In genomic region chr13:40756042-40756441, GRCh38 we compare ENCODE assay signal across 22 cellular contexts. TPM values are rescaled to one million over a fixed set of nuclear protein-coding genes. Genes with fewer than 3 reads are reported as not detected.
DNase-seq lines count a peak whose midpoint lies in the region; ATAC-seq and TF ChIP-seq lines count a peak whose summit lies in the region.
"Had no signal": no experiment of that assay in that cellular context is flagged by ENCODE, and none has a peak within 500 bp of the region (broad histone marks: within the 10 kb centered on the region; RNA-seq: fewer than 3 reads in every experiment).

No MANE protein-coding gene starts in this region.

- no peaks in the 10 kb centered on the region for H3K9me3 ChIP-seq in Peyer's patch
- H3K9me3 ChIP-seq: tibial artery had no signal

- no peaks in the 10 kb centered on the region for H3K4me1 ChIP-seq in Peyer's patch
- H3K4me1 ChIP-seq: tibial artery had no signal

- no peak for TF ChIP-seq POLR2A in Peyer's patch (IDR thresholded peaks at IDR 0.05)

- H3K36me3 ChIP-seq in Peyer's patch = peaks cover 0 to 57% (median 0%) of the 10 kb centered on the region in 3 donors

- TF ChIP-seq CTCF in osteocyte (IDR thresholded peaks at IDR 0.05) = no peak
- TF ChIP-seq CTCF in Peyer's patch (IDR thresholded peaks at IDR 0.05) = no peak

- H3K4me3 ChIP-seq in Peyer's patch = no peak overlapping the region
- H3K4me3 ChIP-seq: cardiac muscle cell, tibial artery had no signal

- no peaks in the 10 kb centered on the region for H3K27me3 Mint-ChIP-seq in activated T-cell treated with anti-CD3 and anti-CD28 coated beads, Interleukin-2, amount 50 U/mL, for 72 hours (ENCODE audit: low read depth)
- no peaks in the 10 kb centered on the region for H3K27me3 Mint-ChIP-seq in osteocyte (ENCODE audit: unreplicated experiment)
- H3K27me3 Mint-ChIP-seq: activated CD8-positive, alpha-beta T cell treated with anti-CD3 and anti-CD28 coated beads for 36 hours; activated naive CD8-positive, alpha-beta T cell treated with anti-CD3 and anti-CD28 coated beads, Interleukin-2, amount 50 U/mL, for 24 hours; memory B cell; natural killer cell treated with Interleukin-12 subunit alpha and Interleukin-12 subunit beta and Interleukin-15 and Interleukin-18, amount 100 ng/mL, for 72 hours; T-helper 17 cell had no signal

- no peak overlapping the region for H3K4me3 Mint-ChIP-seq in activated T-cell treated with anti-CD3 and anti-CD28 coated beads, Interleukin-2, amount 50 U/mL, for 72 hours
- no peak overlapping the region for H3K4me3 Mint-ChIP-seq in osteocyte (ENCODE audit: unreplicated experiment)
- H3K4me3 Mint-ChIP-seq: activated CD8-positive, alpha-beta T cell treated with anti-CD3 and anti-CD28 coated beads for 36 hours; activated naive CD8-positive, alpha-beta T cell treated with anti-CD3 and anti-CD28 coated beads, Interleukin-2, amount 50 U/mL, for 24 hours; memory B cell; natural killer cell treated with Interleukin-12 subunit alpha and Interleukin-12 subunit beta and Interleukin-15 and Interleukin-18, amount 100 ng/mL, for 72 hours; stimulated activated effector memory CD8-positive, alpha-beta T cell treated with anti-CD3 and anti-CD28 coated beads, Interleukin-12 subunit alpha, Interleukin-12 subunit beta, amount 100 ng/mL, for 72 hours; T-helper 17 cell; WTC11 had no signal

- no peak for DNase-seq in activated T-cell treated with anti-CD3 and anti-CD28 coated beads, Interleukin-2, amount 50 U/mL, for 72 hours
- no peak for DNase-seq in activated T-cell treated with anti-CD3 and anti-CD28 coated beads for 4 hours
- DNase-seq in osteocyte (ENCODE audit: extremely low spot score, unreplicated experiment) = no peak
- DNase-seq in GM19240 (ENCODE audit: insufficient read length, low spot score) = no peak
- no peak for DNase-seq in Peyer's patch
- DNase-seq: activated CD8-positive, alpha-beta T cell treated with anti-CD3 and anti-CD28 coated beads for 36 hours; activated naive CD8-positive, alpha-beta T cell treated with anti-CD3 and anti-CD28 coated beads, Interleukin-2, amount 50 U/mL, for 24 hours; head of caudate nucleus; NCI-H1694; NCI-H446; T-helper 17 cell; tibial artery had no signal

- H3K27ac ChIP-seq in Peyer's patch = no peak overlapping the region
- H3K27ac ChIP-seq: 22Rv1, cardiac muscle cell, tibial artery had no signal

- no peaks in the 10 kb centered on the region for H3K9me3 Mint-ChIP-seq in activated T-cell treated with anti-CD3 and anti-CD28 coated beads, Interleukin-2, amount 50 U/mL, for 72 hours
- H3K9me3 Mint-ChIP-seq in osteocyte (ENCODE audit: unreplicated experiment) = no peaks in the 10 kb centered on the region
- H3K9me3 Mint-ChIP-seq: activated CD8-positive, alpha-beta T cell treated with anti-CD3 and anti-CD28 coated beads for 36 hours; activated naive CD8-positive, alpha-beta T cell treated with anti-CD3 and anti-CD28 coated beads, Interleukin-2, amount 50 U/mL, for 24 hours; memory B cell; natural killer cell treated with Interleukin-12 subunit alpha and Interleukin-12 subunit beta and Interleukin-15 and Interleukin-18, amount 100 ng/mL, for 72 hours; stimulated activated effector memory CD8-positive, alpha-beta T cell treated with anti-CD3 and anti-CD28 coated beads, Interleukin-12 subunit alpha, Interleukin-12 subunit beta, amount 100 ng/mL, for 72 hours; WTC11 had no signal

- peaks cover 8% of the 10 kb centered on the region for H3K4me1 Mint-ChIP-seq in activated T-cell treated with anti-CD3 and anti-CD28 coated beads, Interleukin-2, amount 50 U/mL, for 72 hours (ENCODE audit: low read depth)
- H3K4me1 Mint-ChIP-seq in osteocyte (ENCODE audit: unreplicated experiment) = no peaks in the 10 kb centered on the region
- H3K4me1 Mint-ChIP-seq: activated naive CD8-positive, alpha-beta T cell treated with anti-CD3 and anti-CD28 coated beads, Interleukin-2, amount 50 U/mL, for 24 hours; stimulated activated effector memory CD8-positive, alpha-beta T cell treated with anti-CD3 and anti-CD28 coated beads, Interleukin-12 subunit alpha, Interleukin-12 subunit beta, amount 100 ng/mL, for 72 hours; WTC11 had no signal

- H3K27me3 ChIP-seq in Peyer's patch = no peaks in the 10 kb centered on the region
- H3K27me3 ChIP-seq: cardiac muscle cell, tibial artery had no signal

- H3K27ac Mint-ChIP-seq in activated T-cell treated with anti-CD3 and anti-CD28 coated beads, Interleukin-2, amount 50 U/mL, for 72 hours = peak overlapping the region; percentile 24
- no peak overlapping the region for H3K27ac Mint-ChIP-seq in osteocyte (ENCODE audit: unreplicated experiment)
- H3K27ac Mint-ChIP-seq: activated naive CD8-positive, alpha-beta T cell treated with anti-CD3 and anti-CD28 coated beads, Interleukin-2, amount 50 U/mL, for 24 hours; memory B cell; natural killer cell treated with Interleukin-12 subunit alpha and Interleukin-12 subunit beta and Interleukin-15 and Interleukin-18, amount 100 ng/mL, for 72 hours; stimulated activated effector memory CD8-positive, alpha-beta T cell treated with anti-CD3 and anti-CD28 coated beads, Interleukin-12 subunit alpha, Interleukin-12 subunit beta, amount 100 ng/mL, for 72 hours; T-helper 17 cell; WTC11 had no signal

- H3K36me3 Mint-ChIP-seq in activated T-cell treated with anti-CD3 and anti-CD28 coated beads, Interleukin-2, amount 50 U/mL, for 72 hours (ENCODE audit: insufficient read depth in 2 of 2) = peaks cover 9 to 28% of the 10 kb centered on the region in 2 donors
- H3K36me3 Mint-ChIP-seq in osteocyte (ENCODE audit: unreplicated experiment) = peaks cover 34% of the 10 kb centered on the region

- no peak for ATAC-seq in activated T-cell treated with anti-CD3 and anti-CD28 coated beads, Interleukin-2, amount 50 U/mL, for 72 hours (replicated peaks in 1 of 2)
- peak; percentile 56 for ATAC-seq in GM21515 (IDR thresholded peaks at IDR 0.05; ENCODE audit: unreplicated experiment)
- peak; percentile 47 for ATAC-seq in HG03045 (IDR thresholded peaks at IDR 0.05; ENCODE audit: unreplicated experiment)
- no peak for ATAC-seq in GM18519 (IDR thresholded peaks at IDR 0.05; ENCODE audit: low FRiP score, unreplicated experiment)
- ATAC-seq: activated CD8-positive, alpha-beta T cell treated with anti-CD3 and anti-CD28 coated beads for 36 hours; activated naive CD8-positive, alpha-beta T cell treated with anti-CD3 and anti-CD28 coated beads, Interleukin-2, amount 50 U/mL, for 24 hours; natural killer cell treated with Interleukin-12 subunit alpha and Interleukin-12 subunit beta and Interleukin-15 and Interleukin-18, amount 100 ng/mL, for 72 hours; Right ventricle myocardium inferior; stimulated activated effector memory CD8-positive, alpha-beta T cell treated with anti-CD3 and anti-CD28 coated beads, Interleukin-12 subunit alpha, Interleukin-12 subunit beta, amount 100 ng/mL, for 72 hours; T-helper 17 cell; WTC11 had no signal

RNA-seq across cellular contexts. Expression of gene MRPS31, which starts 14.9 kb away (rescaled TPM):
- 10 to 100 TPM; 47.8 to 52.3 TPM for total RNA-seq in activated T-cell treated with anti-CD3 and anti-CD28 coated beads, Interleukin-2, amount 50 U/mL, for 72 hours
- total RNA-seq in osteocyte (17.4 and 17.7 TPM in 2 replicates), Peyer's patch (10 to 100 TPM; 12.4 to 26.8 (median 18.9) TPM)

RNA-seq across cellular contexts. Expression of gene SLC25A15, which starts 33.4 kb away (rescaled TPM):
- total RNA-seq in activated T-cell treated with anti-CD3 and anti-CD28 coated beads, Interleukin-2, amount 50 U/mL, for 72 hours = 10 to 100 TPM; 13.0 to 14.3 TPM
- 8.3 and 9.5 TPM in 2 replicates for total RNA-seq in osteocyte
- 10 to 100 TPM; 19.0 to 92.8 (median 75.5) TPM for total RNA-seq in Peyer's patch

Comparison
In these comparisons a context has a peak if more than half of its experiments do, and no peak if none do; other contexts are left out.
1. ATAC-seq: peak in GM21515 (single experiment) and HG03045 (single experiment); none in activated T-cell treated with anti-CD3 and anti-CD28 coated beads, Interleukin-2, amount 50 U/mL, for 72 hours (0 of 2) and GM18519 (single experiment).